Comparison of ENCODE assay signal across 1 cellular context in genomic region chr2:75533135-75533534, GRCh38.
A peak's percentile ranks its signal among the peaks of the same experiment; 100 is the strongest.
TF ChIP-seq lines count a peak whose summit lies in the region.

No MANE protein-coding gene starts in this region.

TF ChIP-seq in HepG2, 621 proteins besides CTCF, POLR2A, EP300 and RAD21:
- TF ChIP-seq TERF1 (CRISPR knock-in tag; IDR thresholded peaks at IDR 0.05) (no peak), ZFP1 (CRISPR knock-in tag; IDR thresholded peaks at IDR 0.05) (peak; percentile 74; the same call in 1 of the 2 replicates), RBM22 (optimal IDR thresholded peaks at IDR 0.05; ENCODE audit: low read length) (peak; percentile 89), PCBP1 (IDR thresholded peaks at IDR 0.05; ENCODE audit: borderline replicate concordance, low read depth, low read length) (no peak), ZNF12 (CRISPR knock-in tag; IDR thresholded peaks at IDR 0.05) (0 out of 2 replicates have a peak, but pooled peaks have one; percentile 55), PITX1 (CRISPR knock-in tag; IDR thresholded peaks at IDR 0.05) (no peak), TGIF2 (CRISPR knock-in tag; IDR thresholded peaks at IDR 0.05) (no peak)
